23 cellular contexts compared by ENCODE assay signal in the genomic region with DNA sequence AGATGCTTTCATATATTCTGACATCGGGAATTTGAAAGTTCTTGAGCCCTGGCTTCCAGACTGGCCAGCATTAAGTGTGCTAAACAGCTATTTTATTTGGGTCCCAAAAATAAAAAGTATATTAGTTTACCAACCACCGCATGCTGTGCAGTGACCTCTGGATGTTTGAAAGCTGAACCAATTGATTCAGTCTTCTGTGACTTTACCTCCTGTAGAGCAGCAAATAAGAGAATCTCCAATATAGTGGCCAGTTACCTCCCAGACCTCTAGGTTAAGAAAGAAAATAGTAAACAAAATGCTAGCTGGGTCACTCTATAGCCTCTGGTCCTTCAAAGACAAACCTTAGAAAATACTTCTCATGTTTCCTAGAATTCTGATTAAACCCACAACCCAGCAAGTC.
"Had no signal": no experiment of that assay in that cellular context is flagged by ENCODE, and none has a peak within 500 bp of the region (broad histone marks: within the 10 kb centered on the region; RNA-seq: fewer than 3 reads in every experiment).

No MANE protein-coding gene starts in this region.

- H3K4me2 ChIP-seq: hepatocyte, smooth muscle cell had no signal

- H3K36me3 Mint-ChIP-seq: activated naive CD8-positive, alpha-beta T cell treated with anti-CD3 and anti-CD28 coated beads for 36 hours; natural killer cell; stimulated activated memory B cell treated with anti-CD40 and anti-IgM and Interleukin-4, amounts not matched to agents 10 μg/mL and 1 μg/mL and 100 μg/mL, for 72 hours had no signal

- H3K27ac ChIP-seq: foreskin keratinocyte, hepatocyte, sigmoid colon, stomach, suprapubic skin, tibial nerve had no signal

- H3K9me3 ChIP-seq: sigmoid colon, stomach, suprapubic skin, tibial nerve had no signal

- H3K4me3 Mint-ChIP-seq: activated naive CD8-positive, alpha-beta T cell treated with anti-CD3 and anti-CD28 coated beads for 36 hours; activated T-cell treated with anti-CD3 and anti-CD28 coated beads, Interleukin-2, amount 50 U/mL, for 4 hours; natural killer cell; stimulated activated memory B cell treated with anti-CD40 and anti-IgM and Interleukin-4, amounts not matched to agents 10 μg/mL and 1 μg/mL and 100 μg/mL, for 72 hours; T-helper 17 cell had no signal

- H3K27me3 ChIP-seq: foreskin keratinocyte, hepatocyte, sigmoid colon, stomach, suprapubic skin, tibial nerve had no signal

- H3K27ac Mint-ChIP-seq: activated naive CD8-positive, alpha-beta T cell treated with anti-CD3 and anti-CD28 coated beads for 36 hours; activated T-helper 2 cell treated with anti-CD3 and anti-CD28 coated beads, Interferon-gamma antibody, Interleukin-2, Interleukin-4, amounts not matched to agents 10 μg/mL and 5 μg/mL and 100 μg/mL, durations not matched to agents 14 hours and 24 hours and 36 hours; natural killer cell; progenitor cell of endocrine pancreas; stimulated activated memory B cell treated with anti-CD40 and anti-IgM and Interleukin-4, amounts not matched to agents 10 μg/mL and 1 μg/mL and 100 μg/mL, for 72 hours; T-helper 17 cell had no signal

- H3K4me1 Mint-ChIP-seq: activated naive CD8-positive, alpha-beta T cell treated with anti-CD3 and anti-CD28 coated beads for 36 hours; natural killer cell; stimulated activated memory B cell treated with anti-CD40 and anti-IgM and Interleukin-4, amounts not matched to agents 10 μg/mL and 1 μg/mL and 100 μg/mL, for 72 hours; T-helper 17 cell had no signal

- H3K4me3 ChIP-seq: hepatocyte, sigmoid colon, smooth muscle cell, stomach, suprapubic skin, tibial nerve had no signal

- H3K9me3 Mint-ChIP-seq: activated naive CD8-positive, alpha-beta T cell treated with anti-CD3 and anti-CD28 coated beads for 36 hours; activated T-cell treated with anti-CD3 and anti-CD28 coated beads, Interleukin-2, amount 50 U/mL, for 4 hours; activated T-helper 2 cell treated with anti-CD3 and anti-CD28 coated beads, Interferon-gamma antibody, Interleukin-2, Interleukin-4, amounts not matched to agents 10 μg/mL and 5 μg/mL and 100 μg/mL, durations not matched to agents 14 hours and 24 hours and 36 hours; natural killer cell; stimulated activated memory B cell treated with anti-CD40 and anti-IgM and Interleukin-4, amounts not matched to agents 10 μg/mL and 1 μg/mL and 100 μg/mL, for 72 hours had no signal

- ATAC-seq: activated T-cell treated with anti-CD3 and anti-CD28 coated beads, Interleukin-2, amount 50 U/mL, for 4 hours; natural killer cell; stimulated activated memory B cell treated with anti-CD40 and anti-IgM and Interleukin-4, amounts not matched to agents 10 μg/mL and 1 μg/mL and 100 μg/mL, for 72 hours; T-helper 17 cell had no signal

- H3K27me3 Mint-ChIP-seq: activated naive CD8-positive, alpha-beta T cell treated with anti-CD3 and anti-CD28 coated beads for 36 hours had no signal

- DNase-seq: activated CD4-positive, alpha-beta T cell treated with anti-CD3 and anti-CD28 coated beads for 4 hours; activated CD4-positive, alpha-beta T cell treated with anti-CD3 and anti-CD28 coated beads, Interleukin-2, amount 50 U/mL, for 48 hours; activated CD4-positive, CD25-positive, alpha-beta regulatory T cell; activated CD8-positive, alpha-beta memory T cell treated with anti-CD3 and anti-CD28 coated beads, Interleukin-2, amount 50 U/mL, for 48 hours; activated naive CD4-positive, alpha-beta T cell treated with Interleukin-2 at 50 U/mL for 16 hours; activated naive CD8-positive, alpha-beta T cell treated with anti-CD3 and anti-CD28 coated beads for 36 hours; activated T-cell treated with anti-CD3 and anti-CD28 coated beads, Interleukin-2, amount 50 U/mL, for 4 hours; effector CD4-positive, alpha-beta T cell; midbrain; natural killer cell; occipital lobe; sigmoid colon; stimulated activated CD4-positive, alpha-beta T cell treated with anti-CD3 and anti-CD28 coated beads, Interleukin-15, amount 100 ng/mL, for 24 hours; stomach; T-helper 17 cell had no signal

- H3K36me3 ChIP-seq: sigmoid colon, stomach, suprapubic skin, tibial nerve had no signal

- H3K79me2 ChIP-seq: hepatocyte had no signal

- H2AFZ ChIP-seq: hepatocyte had no signal
